8 cellular contexts compared by ENCODE assay signal in the genomic region with DNA sequence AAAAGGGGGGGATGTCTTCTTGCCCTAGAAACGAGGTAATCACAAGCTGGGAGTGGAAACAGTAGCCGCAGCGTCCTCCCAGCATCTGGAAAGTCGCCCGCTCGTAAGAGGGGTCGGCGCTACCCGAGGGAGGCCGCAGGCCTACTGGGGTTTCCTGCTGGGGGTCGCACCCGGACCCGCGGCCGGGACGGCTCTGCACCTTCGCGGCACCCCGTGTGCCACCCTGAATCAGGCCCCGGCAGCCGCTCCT. TPM values are rescaled to one million over a fixed set of nuclear protein-coding genes. Genes with fewer than 3 reads are reported as not detected.
A peak's percentile ranks its signal among the peaks of the same experiment; 100 is the strongest.
DNase-seq lines count a peak whose midpoint lies in the region; ATAC-seq and TF ChIP-seq lines count a peak whose summit lies in the region.

No MANE protein-coding gene starts in this region.

- intact Hi-C loops in HCT116 (cut with micrococcal nuclease), result no loop called here
- intact Hi-C loops in adrenal gland (cut with DNase I), result no loop called here
- intact Hi-C loops in tibial artery (cut with DNase I; ENCODE audit: low total_unique reads), result loop anchor here (2.0 to 5.0 kb wide), 2 partner anchors 38 to 259 kb away; partner anchors contain the start of gene HSPA2

- POLR2A ChIA-PET in HCT116 (lab: Charles Lee), result no interaction called here

- H4K20me1 ChIP-seq in HCT116 (ENCODE audit: insufficient read depth), result no peaks in the 10 kb centered on the region

- ATAC-seq in HCT116 (peak; percentile 8), HG03095 (IDR thresholded peaks at IDR 0.05; ENCODE audit: unreplicated experiment) (no peak)

- RAD21 ChIA-PET in HCT116 (lab: Charles Lee; ENCODE audit: low non-redundant PET in 1 of 2, low total read pairs in 2 of 2, uncharacterized antibody in 2 of 2, unreplicated experiment in 2 of 2), result no interaction called here

- H3K27ac ChIP-seq in HCT116 (ENCODE audit: low read depth, low read length), result peak overlapping the region; percentile 95
- peak overlapping the region; percentile 93 to 100 (median 99) for H3K27ac ChIP-seq in adrenal gland
- peak overlapping the region; percentile 97 for H3K27ac ChIP-seq in layer of hippocampus (ENCODE audit: low read depth, low read length)
- H3K27ac ChIP-seq in tibial artery, result peak overlapping the region; percentile 95 to 98

- TF ChIP-seq CTCF in AG09309 (IDR thresholded peaks at IDR 0.05; ENCODE audit: control insufficient read depth, insufficient read depth, low read depth, low read length, missing control alignments), result no peak
- no peak for TF ChIP-seq CTCF in HCT116 (IDR thresholded peaks at IDR 0.05 in 2 of 3, conservative IDR thresholded peaks at IDR 0.05 in 1 of 3; ENCODE audit: borderline replicate concordance in 1 of 3, insufficient read depth in 1 of 3, low read depth in 2 of 3, low read length in 2 of 3)
- TF ChIP-seq CTCF in adrenal gland (IDR thresholded peaks at IDR 0.05), result no peak
- no peak for TF ChIP-seq CTCF in tibial artery (IDR thresholded peaks at IDR 0.05)

- H3K9me3 ChIP-seq in HCT116 (ENCODE audit: control insufficient read depth in 1 of 2, insufficient read depth in 1 of 2, low read depth in 1 of 2, low read length in 2 of 2) (no peaks in the 10 kb centered on the region), adrenal gland (replicated peaks in 1 of 3) (no peaks in the 10 kb centered on the region), tibial artery (no peaks in the 10 kb centered on the region)

- H3K27me3 ChIP-seq in HCT116 (ENCODE audit: insufficient read depth, low read length), result no peaks in the 10 kb centered on the region
- H3K27me3 ChIP-seq in adrenal gland, result no peaks in the 10 kb centered on the region
- no peaks in the 10 kb centered on the region for H3K27me3 ChIP-seq in layer of hippocampus (ENCODE audit: control insufficient read depth, insufficient read depth, low read length)
- no peaks in the 10 kb centered on the region for H3K27me3 ChIP-seq in tibial artery

- peak overlapping the region; percentile 89 for H3K4me2 ChIP-seq in HCT116 (ENCODE audit: low read length)

- H3K9ac ChIP-seq in HCT116 (ENCODE audit: low read length), result peak overlapping the region; percentile 85

- no peak for TF ChIP-seq POLR2A in HCT116 (IDR thresholded peaks at IDR 0.05; ENCODE audit: borderline replicate concordance, extremely low read depth, insufficient read depth, insufficient read length)
- TF ChIP-seq POLR2A in adrenal gland (IDR thresholded peaks at IDR 0.05), result no peak

- peaks cover 76% of the 10 kb centered on the region for H3K79me2 ChIP-seq in HCT116 (ENCODE audit: insufficient read depth, low read length)

- no peak for DNase-seq in AG09309 (ENCODE audit: low read depth)
- DNase-seq in HCT116 (ENCODE audit: low read depth, low spot score), result no peak
- no peak for DNase-seq in adrenal gland
- DNase-seq in tibial artery, result no peak
- no peak for DNase-seq in NCI-H1694 (lab: John Stamatoyannopoulos, UW)
- DNase-seq in NCI-H1436 (lab: John Stamatoyannopoulos, UW), result no peak

- peaks cover 0 to 3% of the 10 kb centered on the region in 2 experiments; a peak in 1 of 4 replicates for H3K36me3 ChIP-seq in HCT116 (ENCODE audit: control insufficient read depth in 1 of 2, insufficient read depth in 2 of 2, low read length in 2 of 2)
- no peaks in the 10 kb centered on the region for H3K36me3 ChIP-seq in adrenal gland (replicated peaks in 1 of 2)
- peaks cover 0 to 4% (median 0%) of the 10 kb centered on the region in 3 donors for H3K36me3 ChIP-seq in tibial artery

- TF ChIP-seq RAD21 in HCT116 (IDR thresholded peaks at IDR 0.05; ENCODE audit: low read depth), result no peak

- no peak overlapping the region for H2AFZ ChIP-seq in HCT116 (ENCODE audit: low read depth, low read length, poor library complexity, severe bottlenecking)

- BruUV-seq in HCT116 (replicated peaks; lab: Mats Ljungman, UMichigan), result no TSS peak

- no peaks in the 10 kb centered on the region for H3K9me2 ChIP-seq in HCT116 (ENCODE audit: insufficient read depth)

- 0% methylated on average over 10 to 21 of the region's 21 CpGs for WGBS in adrenal gland, 4 donors

- H3K4me1 ChIP-seq in HCT116 (ENCODE audit: control insufficient read depth in 1 of 2, insufficient read depth in 2 of 2, low read length in 2 of 2), result peaks cover 30 to 51% of the 10 kb centered on the region in 2 experiments
- peaks cover 25 to 59% of the 10 kb centered on the region in 2 donors for H3K4me1 ChIP-seq in adrenal gland (replicated peaks in 1 of 2)
- H3K4me1 ChIP-seq in tibial artery, result peaks cover 0 to 59% (median 41%) of the 10 kb centered on the region in 4 donors

- CTCF ChIA-PET in HCT116 (lab: Charles Lee), result interaction anchor here (3.2 kb wide), 1 partner anchor 8 kb away, joined by 9 read pairs; no protein-coding TSS in a partner anchor

- peak overlapping the region; percentile 70 for H3K4me3 ChIP-seq in AG09309 (ENCODE audit: control insufficient read depth, low read depth, low read length)
- peak overlapping the region; percentile 74 to 97 for H3K4me3 ChIP-seq in HCT116 (replicated peaks in 1 of 2; ENCODE audit: low read depth in 1 of 2, low read length in 2 of 2)
- peak overlapping the region; percentile 43 to 89 (median 68) for H3K4me3 ChIP-seq in adrenal gland
- peak overlapping the region; percentile 68 to 92 for H3K4me3 ChIP-seq in tibial artery

TF ChIP-seq in HCT116, 20 proteins besides CTCF, POLR2A, EP300 and RAD21:
- no peak for TF ChIP-seq TCF7L2 (IDR thresholded peaks at IDR 0.05; ENCODE audit: borderline replicate concordance, extremely low read depth, insufficient read depth, insufficient read length)

RNA-seq across cellular contexts. Expression of gene ZBTB25, which starts 0.5 kb away (rescaled TPM):
- total RNA-seq in HCT116 (2021; ENCODE audit: unreplicated experiment), result 19.0 TPM
- 12.9 and 13.3 TPM in 2 replicates for polyA plus RNA-seq in HCT116 (2012)
- 10 to 100 TPM in 6 of 8 donors, 1 to 10 TPM in 2; 4.4 to 17.2 (median 13.0) TPM for total RNA-seq in adrenal gland
- polyA plus RNA-seq in adrenal gland, result 10 to 100 TPM in 1 of 3 donors, 1 to 10 TPM in 2; 5.7 to 11.6 (median 9.5) TPM

RNA-seq across cellular contexts. Expression of gene ZBTB1, which starts 1.5 kb away (rescaled TPM):
- total RNA-seq in HCT116 (2021; ENCODE audit: unreplicated experiment) (20.6 TPM), adrenal gland (10 to 100 TPM; 19.8 to 37.2 (median 30.9) TPM)
- 9.3 and 11.4 TPM in 2 replicates for polyA plus RNA-seq in HCT116 (2012)
- 10 to 100 TPM; 15.1 to 25.9 (median 19.4) TPM for polyA plus RNA-seq in adrenal gland

RNA-seq across cellular contexts. Expression of gene HSPA2, which starts 37.4 kb away (rescaled TPM):
- total RNA-seq in HCT116 (2021; ENCODE audit: unreplicated experiment) (2.5 TPM), adrenal gland (10 to 100 TPM in 5 of 8 donors, 1 to 10 TPM in 3; 5.2 to 74.6 (median 16.6) TPM)
- 1.1 and 1.3 TPM in 2 replicates for polyA plus RNA-seq in HCT116 (2012)
- polyA plus RNA-seq in adrenal gland, result 1 to 10 TPM; 3.4 to 7.2 (median 5.1) TPM

RNA-seq across cellular contexts. Expression of gene AKAP5, which starts 37.8 kb away (rescaled TPM):
- total RNA-seq in HCT116 (2021; ENCODE audit: unreplicated experiment) (0.54 TPM), adrenal gland (under 1 TPM; 0.06 to 0.74 (median 0.26) TPM)
- polyA plus RNA-seq in HCT116 (2012), result 0.04 and 0.09 TPM in 2 replicates
- under 1 TPM; 0.10 to 0.38 (median 0.16) TPM for polyA plus RNA-seq in adrenal gland

RNA-seq across cellular contexts. Expression of gene PPP1R36, which starts 46.7 kb away (rescaled TPM):
- total RNA-seq in HCT116 (2021; ENCODE audit: unreplicated experiment) (0.47 TPM), adrenal gland (1 to 10 TPM in 3 of 8 donors, under 1 TPM in 5; 0.27 to 1.5 (median 0.78) TPM)
- polyA plus RNA-seq in HCT116 (2012), result 0.21 and 0.26 TPM in 2 replicates
- 1 to 10 TPM in 1 of 3 donors, under 1 TPM in 2; 0.67 to 2.2 (median 0.90) TPM for polyA plus RNA-seq in adrenal gland
